ENCODE assay signal across 1 cellular context in genomic region chrX:10875995-10876394, GRCh38.
TF ChIP-seq lines count a peak whose summit lies in the region.

No MANE protein-coding gene starts in this region.

TF ChIP-seq in GM12878, 131 proteins besides CTCF, POLR2A, EP300 and RAD21 (continued from another document):
- TF ChIP-seq MTA2 (IDR thresholded peaks at IDR 0.05; ENCODE audit: low read depth), result 0 out of 2 replicates have a peak, but pooled peaks have one; percentile 19
- TF ChIP-seq, protein P1, sequence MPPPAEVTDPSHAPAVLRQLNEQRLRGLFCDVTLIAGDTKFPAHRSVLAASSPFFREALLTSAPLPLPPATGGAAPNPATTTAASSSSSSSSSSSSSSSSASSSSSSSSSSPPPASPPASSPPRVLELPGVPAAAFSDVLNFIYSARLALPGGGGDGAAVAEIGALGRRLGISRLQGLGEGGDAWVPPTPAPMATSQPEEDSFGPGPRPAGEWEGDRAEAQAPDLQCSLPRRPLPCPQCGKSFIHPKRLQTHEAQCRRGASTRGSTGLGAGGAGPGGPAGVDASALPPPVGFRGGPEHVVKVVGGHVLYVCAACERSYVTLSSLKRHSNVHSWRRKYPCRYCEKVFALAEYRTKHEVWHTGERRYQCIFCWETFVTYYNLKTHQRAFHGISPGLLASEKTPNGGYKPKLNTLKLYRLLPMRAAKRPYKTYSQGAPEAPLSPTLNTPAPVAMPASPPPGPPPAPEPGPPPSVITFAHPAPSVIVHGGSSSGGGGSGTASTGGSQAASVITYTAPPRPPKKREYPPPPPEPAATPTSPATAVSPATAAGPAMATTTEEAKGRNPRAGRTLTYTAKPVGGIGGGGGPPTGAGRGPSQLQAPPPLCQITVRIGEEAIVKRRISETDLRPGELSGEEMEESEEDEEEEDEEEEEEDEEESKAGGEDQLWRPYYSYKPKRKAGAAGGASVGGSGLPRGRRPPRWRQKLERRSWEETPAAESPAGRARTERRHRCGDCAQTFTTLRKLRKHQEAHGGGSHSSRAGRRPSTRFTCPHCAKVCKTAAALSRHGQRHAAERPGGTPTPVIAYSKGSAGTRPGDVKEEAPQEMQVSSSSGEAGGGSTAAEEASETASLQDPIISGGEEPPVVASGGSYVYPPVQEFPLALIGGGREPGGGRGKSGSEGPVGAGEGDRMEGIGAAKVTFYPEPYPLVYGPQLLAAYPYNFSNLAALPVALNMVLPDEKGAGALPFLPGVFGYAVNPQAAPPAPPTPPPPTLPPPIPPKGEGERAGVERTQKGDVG (CRISPR knock-in tag; IDR thresholded peaks at IDR 0.05), result no peak
- no peak for TF ChIP-seq TBL1XR1 (IDR thresholded peaks at IDR 0.05; ENCODE audit: low read depth, low read length)
- no peak for TF ChIP-seq ZNF274 (IDR thresholded peaks at IDR 0.05; ENCODE audit: insufficient read depth, insufficient read length)
- TF ChIP-seq ZNF24 (IDR thresholded peaks at IDR 0.05), result no peak
- no peak for TF ChIP-seq ATF7 (IDR thresholded peaks at IDR 0.05; ENCODE audit: low read depth)
- no peak for TF ChIP-seq ZBED1 (IDR thresholded peaks at IDR 0.05; ENCODE audit: borderline replicate concordance)
- no peak for TF ChIP-seq TCF12 (IDR thresholded peaks at IDR 0.05; ENCODE audit: low read depth, low read length)
- no peak for TF ChIP-seq KDM1A (IDR thresholded peaks at IDR 0.05; ENCODE audit: borderline replicate concordance)
- TF ChIP-seq GATAD2B (conservative IDR thresholded peaks at IDR 0.05; ENCODE audit: low read depth), result no peak
- TF ChIP-seq ASH2L (IDR thresholded peaks at IDR 0.05; ENCODE audit: borderline replicate concordance, low read depth), result no peak
- TF ChIP-seq IKZF2 (IDR thresholded peaks at IDR 0.05), result peak in 1 of 2 experiments; percentile 25; a peak in 2 of 4 replicates
- 0 out of 2 replicates have a peak, but pooled peaks have one; percentile 20 for TF ChIP-seq NR2C1 (IDR thresholded peaks at IDR 0.05)
- no peak for TF ChIP-seq NBN (IDR thresholded peaks at IDR 0.05)
- TF ChIP-seq TAF1 (IDR thresholded peaks at IDR 0.05; ENCODE audit: borderline replicate concordance, low read depth, low read length), result no peak
- TF ChIP-seq, protein P2, sequence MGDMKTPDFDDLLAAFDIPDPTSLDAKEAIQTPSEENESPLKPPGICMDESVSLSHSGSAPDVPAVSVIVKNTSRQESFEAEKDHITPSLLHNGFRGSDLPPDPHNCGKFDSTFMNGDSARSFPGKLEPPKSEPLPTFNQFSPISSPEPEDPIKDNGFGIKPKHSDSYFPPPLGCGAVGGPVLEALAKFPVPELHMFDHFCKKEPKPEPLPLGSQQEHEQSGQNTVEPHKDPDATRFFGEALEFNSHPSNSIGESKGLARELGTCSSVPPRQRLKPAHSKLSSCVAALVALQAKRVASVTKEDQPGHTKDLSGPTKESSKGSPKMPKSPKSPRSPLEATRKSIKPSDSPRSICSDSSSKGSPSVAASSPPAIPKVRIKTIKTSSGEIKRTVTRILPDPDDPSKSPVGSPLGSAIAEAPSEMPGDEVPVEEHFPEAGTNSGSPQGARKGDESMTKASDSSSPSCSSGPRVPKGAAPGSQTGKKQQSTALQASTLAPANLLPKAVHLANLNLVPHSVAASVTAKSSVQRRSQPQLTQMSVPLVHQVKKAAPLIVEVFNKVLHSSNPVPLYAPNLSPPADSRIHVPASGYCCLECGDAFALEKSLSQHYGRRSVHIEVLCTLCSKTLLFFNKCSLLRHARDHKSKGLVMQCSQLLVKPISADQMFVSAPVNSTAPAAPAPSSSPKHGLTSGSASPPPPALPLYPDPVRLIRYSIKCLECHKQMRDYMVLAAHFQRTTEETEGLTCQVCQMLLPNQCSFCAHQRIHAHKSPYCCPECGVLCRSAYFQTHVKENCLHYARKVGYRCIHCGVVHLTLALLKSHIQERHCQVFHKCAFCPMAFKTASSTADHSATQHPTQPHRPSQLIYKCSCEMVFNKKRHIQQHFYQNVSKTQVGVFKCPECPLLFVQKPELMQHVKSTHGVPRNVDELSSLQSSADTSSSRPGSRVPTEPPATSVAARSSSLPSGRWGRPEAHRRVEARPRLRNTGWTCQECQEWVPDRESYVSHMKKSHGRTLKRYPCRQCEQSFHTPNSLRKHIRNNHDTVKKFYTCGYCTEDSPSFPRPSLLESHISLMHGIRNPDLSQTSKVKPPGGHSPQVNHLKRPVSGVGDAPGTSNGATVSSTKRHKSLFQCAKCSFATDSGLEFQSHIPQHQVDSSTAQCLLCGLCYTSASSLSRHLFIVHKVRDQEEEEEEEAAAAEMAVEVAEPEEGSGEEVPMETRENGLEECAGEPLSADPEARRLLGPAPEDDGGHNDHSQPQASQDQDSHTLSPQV (IDR thresholded peaks at IDR 0.05), result no peak
- TF ChIP-seq CREM (IDR thresholded peaks at IDR 0.05; ENCODE audit: low read depth), result no peak
- TF ChIP-seq RELA (IDR thresholded peaks at IDR 0.05; ENCODE audit: borderline replicate concordance, partially characterized antibody), result no peak
- TF ChIP-seq, protein P3, sequence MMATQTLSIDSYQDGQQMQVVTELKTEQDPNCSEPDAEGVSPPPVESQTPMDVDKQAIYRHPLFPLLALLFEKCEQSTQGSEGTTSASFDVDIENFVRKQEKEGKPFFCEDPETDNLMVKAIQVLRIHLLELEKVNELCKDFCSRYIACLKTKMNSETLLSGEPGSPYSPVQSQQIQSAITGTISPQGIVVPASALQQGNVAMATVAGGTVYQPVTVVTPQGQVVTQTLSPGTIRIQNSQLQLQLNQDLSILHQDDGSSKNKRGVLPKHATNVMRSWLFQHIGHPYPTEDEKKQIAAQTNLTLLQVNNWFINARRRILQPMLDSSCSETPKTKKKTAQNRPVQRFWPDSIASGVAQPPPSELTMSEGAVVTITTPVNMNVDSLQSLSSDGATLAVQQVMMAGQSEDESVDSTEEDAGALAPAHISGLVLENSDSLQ (IDR thresholded peaks at IDR 0.05), result peak; percentile 70
- TF ChIP-seq GABPA (IDR thresholded peaks at IDR 0.05; ENCODE audit: low read depth), result no peak
- TF ChIP-seq USF2 (IDR thresholded peaks at IDR 0.05; ENCODE audit: borderline replicate concordance, low read depth, low read length), result no peak
- TF ChIP-seq STAT3 (IDR thresholded peaks at IDR 0.05; ENCODE audit: low read depth, low read length), result no peak
- no peak for TF ChIP-seq STAT1 (conservative IDR thresholded peaks at IDR 0.05)
- TF ChIP-seq MTA3 (IDR thresholded peaks at IDR 0.05; ENCODE audit: borderline replicate concordance, low read length), result no peak
- no peak for TF ChIP-seq SP1 (IDR thresholded peaks at IDR 0.05; ENCODE audit: low read depth, low read length)
TF ChIP-seq in GM12878: peak in this region for 5.
